23 cellular contexts compared by ENCODE assay signal in the genomic region with DNA sequence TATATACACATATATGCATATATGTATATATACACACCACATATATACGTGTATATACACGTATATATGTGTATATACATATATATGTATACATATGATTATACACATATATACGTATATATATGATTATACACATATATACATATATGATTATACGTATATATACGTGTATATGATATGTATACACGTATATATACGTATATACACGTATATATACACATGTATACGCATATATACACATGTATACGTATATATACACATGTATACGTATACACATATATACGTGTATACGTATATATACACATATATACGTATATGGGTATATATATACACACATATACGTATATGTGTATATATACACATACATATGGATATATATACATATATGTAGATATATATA.
A peak's percentile ranks its signal among the peaks of the same experiment; 100 is the strongest.
DNase-seq lines count a peak whose midpoint lies in the region; ATAC-seq, FAIRE-seq and TF ChIP-seq lines count a peak whose summit lies in the region.
"Had no signal": no experiment of that assay in that cellular context is flagged by ENCODE, and none has a peak within 500 bp of the region (broad histone marks: within the 10 kb centered on the region; RNA-seq: fewer than 3 reads in every experiment).

No MANE protein-coding gene starts in this region.

- no peak for TF ChIP-seq EP300 in neural cell (conservative IDR thresholded peaks at IDR 0.05; ENCODE audit: poor library complexity, severe bottlenecking)

- no peak for TF ChIP-seq CTCF in VCaP (conservative IDR thresholded peaks at IDR 0.05)
- no peak for TF ChIP-seq CTCF in neural cell (IDR thresholded peaks at IDR 0.05; ENCODE audit: poor library complexity, severe bottlenecking)

- FAIRE-seq in RCC 7860 (lab: Jason Lieb, UNC) = peak; percentile 15
- peak; percentile 26 for FAIRE-seq in endometrium (lab: Jason Lieb, UNC)
- FAIRE-seq: A549, GM12878, GM12892, GM18507 had no signal

- H3K4me3 ChIP-seq in neural cell (ENCODE audit: low read length) = no peak overlapping the region
- H3K4me3 ChIP-seq: A549, BLaER1, GM12878 had no signal

- no peaks in the 10 kb centered on the region for H3K36me3 ChIP-seq in neural cell (ENCODE audit: insufficient read depth, low read length)
- H3K36me3 ChIP-seq: BLaER1 had no signal

- H3K27me3 ChIP-seq in neural cell (ENCODE audit: insufficient read depth, low read depth, low read length) = no peaks in the 10 kb centered on the region
- H3K27me3 ChIP-seq: BLaER1 had no signal

- DNase-seq in RCC 7860 (ENCODE audit: low spot score) (no peak), DMS53 (lab: John Stamatoyannopoulos, UW) (no peak), EL (no peak), NCI-H2081 (lab: John Stamatoyannopoulos, UW) (no peak)
- DNase-seq: 8988T; C1 segment of cervical spinal cord; CD4-positive, alpha-beta memory T cell; CD4-positive, CD25-positive, alpha-beta regulatory T cell; CD8-positive, alpha-beta memory T cell; COR-L47; DMS 273 treated with DMSO at 0.1 percent for 48 hours; DMS153; DMS79 treated with DMSO at 0.1 percent for 48 hours; GDM1 had no signal

- H3K9me3 ChIP-seq in neural cell (ENCODE audit: low read length) = no peaks in the 10 kb centered on the region

- H3K9ac ChIP-seq in neural cell (ENCODE audit: low read length) = no peak overlapping the region
- H3K9ac ChIP-seq: BLaER1 had no signal

- H3K4me2 ChIP-seq in neural cell (ENCODE audit: low read length) = no peak overlapping the region
- H3K4me2 ChIP-seq: A549, BLaER1 had no signal

- no peak overlapping the region for H2AFZ ChIP-seq in neural cell (ENCODE audit: low read depth, low read length)

- H3K9me2 ChIP-seq in neural cell (ENCODE audit: insufficient read depth, low read length) = no peaks in the 10 kb centered on the region

- no peaks in the 10 kb centered on the region for H3K79me2 ChIP-seq in neural cell (replicated peaks; ENCODE audit: insufficient read depth, low read length)

- ATAC-seq in GM21515 (IDR thresholded peaks at IDR 0.05; ENCODE audit: unreplicated experiment) = no peak
- ATAC-seq: A549, GM12878 had no signal

- H3K27ac ChIP-seq in VCaP (peak overlapping the region; percentile 21; the same call in 1 of the 2 replicates), neural cell (ENCODE audit: low read length) (peak overlapping the region; percentile 53)
- H3K27ac ChIP-seq: A549, BLaER1 had no signal

- no peaks in the 10 kb centered on the region for H4K20me1 ChIP-seq in neural cell (ENCODE audit: insufficient read depth)
- H4K20me1 ChIP-seq: BLaER1 had no signal

- no peak for TF ChIP-seq RAD21 in neural cell (conservative IDR thresholded peaks at IDR 0.05)

- H3F3A ChIP-seq in neural cell (ENCODE audit: insufficient read depth, low read length, poor library complexity, severe bottlenecking) = no peaks in the 10 kb centered on the region

TF ChIP-seq in neural cell, 6 proteins besides CTCF, POLR2A, EP300 and RAD21:
- TF ChIP-seq SMC3 (conservative IDR thresholded peaks at IDR 0.05; ENCODE audit: poor library complexity) = no peak
- TF ChIP-seq MXI1 (conservative IDR thresholded peaks at IDR 0.05; ENCODE audit: poor library complexity, severe bottlenecking) = no peak
- TF ChIP-seq TAF1 (IDR thresholded peaks at IDR 0.05; ENCODE audit: low read depth) = no peak
- TF ChIP-seq, protein P1, sequence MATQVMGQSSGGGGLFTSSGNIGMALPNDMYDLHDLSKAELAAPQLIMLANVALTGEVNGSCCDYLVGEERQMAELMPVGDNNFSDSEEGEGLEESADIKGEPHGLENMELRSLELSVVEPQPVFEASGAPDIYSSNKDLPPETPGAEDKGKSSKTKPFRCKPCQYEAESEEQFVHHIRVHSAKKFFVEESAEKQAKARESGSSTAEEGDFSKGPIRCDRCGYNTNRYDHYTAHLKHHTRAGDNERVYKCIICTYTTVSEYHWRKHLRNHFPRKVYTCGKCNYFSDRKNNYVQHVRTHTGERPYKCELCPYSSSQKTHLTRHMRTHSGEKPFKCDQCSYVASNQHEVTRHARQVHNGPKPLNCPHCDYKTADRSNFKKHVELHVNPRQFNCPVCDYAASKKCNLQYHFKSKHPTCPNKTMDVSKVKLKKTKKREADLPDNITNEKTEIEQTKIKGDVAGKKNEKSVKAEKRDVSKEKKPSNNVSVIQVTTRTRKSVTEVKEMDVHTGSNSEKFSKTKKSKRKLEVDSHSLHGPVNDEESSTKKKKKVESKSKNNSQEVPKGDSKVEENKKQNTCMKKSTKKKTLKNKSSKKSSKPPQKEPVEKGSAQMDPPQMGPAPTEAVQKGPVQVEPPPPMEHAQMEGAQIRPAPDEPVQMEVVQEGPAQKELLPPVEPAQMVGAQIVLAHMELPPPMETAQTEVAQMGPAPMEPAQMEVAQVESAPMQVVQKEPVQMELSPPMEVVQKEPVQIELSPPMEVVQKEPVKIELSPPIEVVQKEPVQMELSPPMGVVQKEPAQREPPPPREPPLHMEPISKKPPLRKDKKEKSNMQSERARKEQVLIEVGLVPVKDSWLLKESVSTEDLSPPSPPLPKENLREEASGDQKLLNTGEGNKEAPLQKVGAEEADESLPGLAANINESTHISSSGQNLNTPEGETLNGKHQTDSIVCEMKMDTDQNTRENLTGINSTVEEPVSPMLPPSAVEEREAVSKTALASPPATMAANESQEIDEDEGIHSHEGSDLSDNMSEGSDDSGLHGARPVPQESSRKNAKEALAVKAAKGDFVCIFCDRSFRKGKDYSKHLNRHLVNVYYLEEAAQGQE (IDR thresholded peaks at IDR 0.05; ENCODE audit: borderline replicate concordance) = no peak
- TF ChIP-seq POLR2AphosphoS5 (IDR thresholded peaks at IDR 0.05) = no peak
- TF ChIP-seq EZH2 (IDR thresholded peaks at IDR 0.05; ENCODE audit: borderline replicate concordance, insufficient read depth, low read length, poor library complexity, severe bottlenecking) = no peak
TF ChIP-seq in neural cell: peak in this region for 0.
